19 cellular contexts compared by ENCODE assay signal in the genomic region with DNA sequence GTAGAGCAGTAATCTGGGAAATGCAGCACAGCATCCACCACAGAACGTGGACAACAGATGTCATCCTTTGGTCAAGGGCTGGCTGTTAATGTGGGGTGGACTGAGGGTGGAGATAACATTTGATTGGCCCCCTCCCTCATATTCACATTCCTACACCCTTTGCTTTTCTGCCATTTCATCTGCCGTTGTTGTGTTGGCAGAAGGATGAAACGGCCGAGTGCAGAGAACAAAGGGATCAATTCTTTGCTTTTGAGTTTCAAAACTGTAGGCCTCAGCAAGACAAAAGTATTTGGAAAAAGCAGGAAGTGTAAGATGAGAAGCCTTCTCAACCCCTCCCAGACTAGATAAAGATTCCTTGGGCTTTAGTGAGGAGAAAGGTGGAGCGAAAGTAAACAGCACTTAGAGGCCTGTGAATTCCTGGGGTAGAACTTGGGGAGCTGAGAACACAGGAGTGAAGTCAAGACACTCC.
A peak's percentile ranks its signal among the peaks of the same experiment; 100 is the strongest.
DNase-seq lines count a peak whose midpoint lies in the region; ATAC-seq and TF ChIP-seq lines count a peak whose summit lies in the region.
"Had no signal": no experiment of that assay in that cellular context is flagged by ENCODE, and none has a peak within 500 bp of the region (broad histone marks: within the 10 kb centered on the region; RNA-seq: fewer than 3 reads in every experiment).

No MANE protein-coding gene starts in this region.

- no peak overlapping the region for H3K4me2 ChIP-seq in PC-3 (ENCODE audit: low read length)
- H3K4me2 ChIP-seq in neural progenitor cell, result peak overlapping the region; percentile 50

- no peak overlapping the region for H3K4me3 Mint-ChIP-seq in Caco-2 (ENCODE audit: unreplicated experiment)
- no peak overlapping the region for H3K4me3 Mint-ChIP-seq in neural progenitor cell
- H3K4me3 Mint-ChIP-seq in stimulated activated memory B cell treated with anti-CD40 and anti-IgM and Interleukin-4, amounts not matched to agents 10 μg/mL and 1 μg/mL and 100 μg/mL, for 72 hours, result no peak overlapping the region
- H3K4me3 Mint-ChIP-seq: CD4-positive, alpha-beta T cell; central memory CD8-positive, alpha-beta T cell; natural killer cell; T-helper 2 cell treated with Interferon-gamma antibody and Interleukin-4, amounts not matched to agents 5 μg/mL and 100 μg/mL, for 36 hours had no signal

- CTCF ChIA-PET in Caco-2 (lab: Charles Lee) (no interaction called here), PC-3 (lab: Charles Lee) (no interaction called here)

- no peak overlapping the region for H3K4me3 ChIP-seq in Caco-2 (ENCODE audit: low read depth, low read length)
- no peak overlapping the region for H3K4me3 ChIP-seq in PC-3 (ENCODE audit: low read length)
- no peak overlapping the region for H3K4me3 ChIP-seq in neural progenitor cell
- H3K4me3 ChIP-seq: transverse colon had no signal

- no peak for ATAC-seq in PC-3
- ATAC-seq in HG03460 (IDR thresholded peaks at IDR 0.05; ENCODE audit: unreplicated experiment), result no peak
- no peak for ATAC-seq in stimulated activated memory B cell treated with anti-CD40 and anti-IgM and Interleukin-4, amounts not matched to agents 10 μg/mL and 1 μg/mL and 100 μg/mL, for 72 hours
- ATAC-seq: activated CD4-positive, CD25-positive, alpha-beta regulatory T cell treated with anti-CD3 and anti-CD28 coated beads, Interleukin-2, amount 50 U/mL, for 24 hours; natural killer cell had no signal

- H3K27ac Mint-ChIP-seq in Caco-2 (ENCODE audit: unreplicated experiment) (no peak overlapping the region), neural progenitor cell (no peak overlapping the region)
- no peak overlapping the region for H3K27ac Mint-ChIP-seq in stimulated activated memory B cell treated with anti-CD40 and anti-IgM and Interleukin-4, amounts not matched to agents 10 μg/mL and 1 μg/mL and 100 μg/mL, for 72 hours
- H3K27ac Mint-ChIP-seq: CD4-positive, alpha-beta T cell; natural killer cell; T-helper 2 cell treated with Interferon-gamma antibody and Interleukin-4, amounts not matched to agents 5 μg/mL and 100 μg/mL, for 36 hours had no signal

- H3K36me3 Mint-ChIP-seq in Caco-2 (ENCODE audit: insufficient read depth, unreplicated experiment) (no peaks in the 10 kb centered on the region), neural progenitor cell (no peaks in the 10 kb centered on the region)
- no peaks in the 10 kb centered on the region for H3K36me3 Mint-ChIP-seq in stimulated activated memory B cell treated with anti-CD40 and anti-IgM and Interleukin-4, amounts not matched to agents 10 μg/mL and 1 μg/mL and 100 μg/mL, for 72 hours
- H3K36me3 Mint-ChIP-seq: natural killer cell had no signal

- peak in 1 of 2 experiments; percentile 2 for TF ChIP-seq CTCF in Caco-2 (IDR thresholded peaks at IDR 0.05; ENCODE audit: insufficient read depth in 1 of 2, low read depth in 1 of 2, low read length in 1 of 2, severe bottlenecking in 1 of 2, unreplicated experiment in 1 of 2)
- TF ChIP-seq CTCF in PC-3 (conservative IDR thresholded peaks at IDR 0.05; ENCODE audit: low read depth, low read length), result no peak
- no peak for TF ChIP-seq CTCF in neural progenitor cell (IDR thresholded peaks at IDR 0.05)

- H3K79me2 ChIP-seq in PC-3 (ENCODE audit: low read length), result no peaks in the 10 kb centered on the region
- H3K79me2 ChIP-seq in neural progenitor cell (ENCODE audit: low read depth), result no peaks in the 10 kb centered on the region

- H3F3A ChIP-seq in PC-3 (ENCODE audit: low read length, unreplicated experiment) (no peaks in the 10 kb centered on the region), neural progenitor cell (ENCODE audit: low read depth) (peaks cover 15% of the 10 kb centered on the region)

- H2AFZ ChIP-seq in PC-3 (ENCODE audit: low read length), result peak overlapping the region; percentile 67
- peak overlapping the region; percentile 99 for H2AFZ ChIP-seq in neural progenitor cell (replicated peaks)

- H3K9me3 ChIP-seq in Caco-2, result no peaks in the 10 kb centered on the region
- H3K9me3 ChIP-seq in PC-3 (ENCODE audit: low read length), result no peaks in the 10 kb centered on the region
- no peaks in the 10 kb centered on the region for H3K9me3 ChIP-seq in neural progenitor cell (ENCODE audit: low read depth)
- H3K9me3 ChIP-seq: transverse colon had no signal

- H3K9me2 ChIP-seq in PC-3 (replicated peaks; ENCODE audit: low read length), result no peaks in the 10 kb centered on the region

- H4K20me1 ChIP-seq in PC-3 (ENCODE audit: low read length), result no peaks in the 10 kb centered on the region
- no peaks in the 10 kb centered on the region for H4K20me1 ChIP-seq in neural progenitor cell (ENCODE audit: low read depth)

- H3K36me3 ChIP-seq in Caco-2 (ENCODE audit: control insufficient read depth, insufficient read depth, low read length) (no peaks in the 10 kb centered on the region), PC-3 (ENCODE audit: low read depth, low read length) (no peaks in the 10 kb centered on the region), neural progenitor cell (no peaks in the 10 kb centered on the region)
- H3K36me3 ChIP-seq: transverse colon had no signal

- BruUV-seq in Caco-2 (replicated peaks; lab: Mats Ljungman, UMichigan), result no TSS peak
- BruUV-seq in PC-3 (replicated peaks; lab: Mats Ljungman, UMichigan), result no TSS peak

- peak; percentile 77 to 86 for DNase-seq in Caco-2
- peak; percentile 8 for DNase-seq in PC-3
- DNase-seq in foreskin melanocyte, result peak; percentile 76
- DNase-seq in neural progenitor cell (ENCODE audit: low spot score), result peak; percentile 32
- no peak for DNase-seq in NOMO-1 treated with dmso at 0.1 percent for 144 hours (lab: John Stamatoyannopoulos, UW; ENCODE audit: unreplicated experiment)
- no peak for DNase-seq in mesenteric fat pad (ENCODE audit: low spot score)
- DNase-seq: CD4-positive, alpha-beta T cell; DMS79 treated with DMSO at 0.1 percent for 48 hours; natural killer cell; NCI-H1092; NCI-H2107; NCI-H524; stimulated activated naive CD4-positive, alpha-beta T cell; transverse colon had no signal

- POLR2A ChIA-PET in Caco-2 (lab: Charles Lee), result interaction anchor here (0.5 kb wide), 1 partner anchor 75 kb away, joined by 3 read pairs; no protein-coding TSS in a partner anchor
- POLR2A ChIA-PET in PC-3 (lab: Charles Lee; ENCODE audit: unreplicated experiment), result no interaction called here

- intact Hi-C loops in Caco-2 (cut with micrococcal nuclease; ENCODE audit: unreplicated experiment) (loop anchor here (1.0 to 2.0 kb wide), 8 partner anchors 28 to 384 kb away; a partner anchor contains a TSS), PC-3 (cut with micrococcal nuclease) (no loop called here)

- H3K27me3 ChIP-seq in Caco-2 (replicated peaks; ENCODE audit: control insufficient read depth, insufficient read depth, low read length) (no peaks in the 10 kb centered on the region), PC-3 (ENCODE audit: low read length) (no peaks in the 10 kb centered on the region), neural progenitor cell (no peaks in the 10 kb centered on the region)
- H3K27me3 ChIP-seq: transverse colon had no signal

- H3K4me1 Mint-ChIP-seq in Caco-2 (ENCODE audit: low read depth, unreplicated experiment) (peaks cover 10% of the 10 kb centered on the region), neural progenitor cell (no peaks in the 10 kb centered on the region)
- H3K4me1 Mint-ChIP-seq in stimulated activated memory B cell treated with anti-CD40 and anti-IgM and Interleukin-4, amounts not matched to agents 10 μg/mL and 1 μg/mL and 100 μg/mL, for 72 hours, result no peaks in the 10 kb centered on the region
- H3K4me1 Mint-ChIP-seq: central memory CD8-positive, alpha-beta T cell; natural killer cell had no signal

- H3K9me3 Mint-ChIP-seq in Caco-2 (ENCODE audit: unreplicated experiment) (no peaks in the 10 kb centered on the region), neural progenitor cell (no peaks in the 10 kb centered on the region)
- no peaks in the 10 kb centered on the region for H3K9me3 Mint-ChIP-seq in stimulated activated memory B cell treated with anti-CD40 and anti-IgM and Interleukin-4, amounts not matched to agents 10 μg/mL and 1 μg/mL and 100 μg/mL, for 72 hours
- H3K9me3 Mint-ChIP-seq: CD4-positive, alpha-beta T cell; central memory CD8-positive, alpha-beta T cell; natural killer cell; T-helper 2 cell treated with Interferon-gamma antibody and Interleukin-4, amounts not matched to agents 5 μg/mL and 100 μg/mL, for 36 hours had no signal

- H3K27ac ChIP-seq in PC-3 (ENCODE audit: low read length) (no peak overlapping the region), neural progenitor cell (no peak overlapping the region)
- H3K27ac ChIP-seq: transverse colon had no signal

- H3K27me3 Mint-ChIP-seq in Caco-2 (ENCODE audit: insufficient read depth, unreplicated experiment), result no peaks in the 10 kb centered on the region
- no peaks in the 10 kb centered on the region for H3K27me3 Mint-ChIP-seq in neural progenitor cell (ENCODE audit: insufficient read depth, low read depth)
- H3K27me3 Mint-ChIP-seq in stimulated activated memory B cell treated with anti-CD40 and anti-IgM and Interleukin-4, amounts not matched to agents 10 μg/mL and 1 μg/mL and 100 μg/mL, for 72 hours, result no peaks in the 10 kb centered on the region
- H3K27me3 Mint-ChIP-seq: CD4-positive, alpha-beta T cell; central memory CD8-positive, alpha-beta T cell had no signal

- H3K4me1 ChIP-seq in Caco-2 (peaks cover 43% of the 10 kb centered on the region), PC-3 (ENCODE audit: insufficient read depth, low read length) (peaks cover 6% of the 10 kb centered on the region; the same call in 1 of the 2 replicates), neural progenitor cell (peaks cover 14% of the 10 kb centered on the region)
- H3K4me1 ChIP-seq: transverse colon had no signal

- no peak overlapping the region for H3K9ac ChIP-seq in PC-3 (ENCODE audit: low read length)
- H3K9ac ChIP-seq in neural progenitor cell, result no peak overlapping the region

Comparison
In these comparisons a context has a peak if more than half of its experiments do, and no peak if none do; other contexts are left out.
1. DNase-seq: peak in Caco-2 (2 of 2), PC-3 (single experiment), foreskin melanocyte (single experiment) and neural progenitor cell (single experiment); none in NOMO-1 treated with dmso at 0.1 percent for 144 hours (single experiment) and mesenteric fat pad (single experiment).